28 cellular contexts compared by ENCODE assay signal in the genomic region with DNA sequence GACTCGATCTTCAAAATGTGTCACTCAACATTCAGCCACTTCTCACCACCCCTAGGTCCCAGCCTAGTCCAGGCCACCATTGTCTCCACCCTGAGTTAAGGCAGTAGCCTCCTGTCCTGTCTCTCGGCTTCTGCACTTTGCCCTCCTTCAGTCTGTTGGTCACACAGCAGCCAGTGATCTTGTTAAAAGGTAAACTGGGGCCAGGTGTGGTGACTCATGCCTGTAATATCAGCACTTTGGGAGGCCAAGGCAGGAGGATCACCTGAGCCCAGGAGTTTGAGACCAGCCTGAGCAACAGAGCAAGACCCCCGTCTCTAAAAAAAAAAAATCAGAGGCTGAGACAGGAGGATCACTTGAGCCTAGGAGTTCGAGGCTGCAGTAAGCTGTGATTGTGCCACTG.
"Had no signal": no experiment of that assay in that cellular context is flagged by ENCODE, and none has a peak within 500 bp of the region (broad histone marks: within the 10 kb centered on the region; RNA-seq: fewer than 3 reads in every experiment).

No MANE protein-coding gene starts in this region.

- ATAC-seq: activated CD8-positive, alpha-beta T cell treated with anti-CD3 and anti-CD28 coated beads, Interleukin-2, amount 10 ng/mL, durations not matched to agents 7 days and 5 days; activated naive CD4-positive, alpha-beta T cell treated with anti-CD3 and anti-CD28 coated beads, Interleukin-2, amount 50 U/mL, for 72 hours; activated naive CD8-positive, alpha-beta T cell treated with anti-CD3 and anti-CD28 coated beads, Interleukin-2, amount 50 U/mL, for 24 hours; body of pancreas; Right ventricle myocardium inferior; T-cell had no signal

- FAIRE-seq: bronchial epithelial cell had no signal

- DNase-seq: activated CD4-positive, alpha-beta T cell treated with anti-CD3 and anti-CD28 coated beads for 48 hours; activated CD4-positive, alpha-beta T cell treated with anti-CD3 and anti-CD28 coated beads, Interleukin-2, amount 50 U/mL, for 4 hours; activated CD8-positive, alpha-beta memory T cell treated with anti-CD3 and anti-CD28 coated beads, Interleukin-2, amount 50 U/mL, for 48 hours; activated CD8-positive, alpha-beta T cell treated with anti-CD3 and anti-CD28 coated beads, Interleukin-2, amount 10 ng/mL, durations not matched to agents 7 days and 5 days; activated effector memory CD4-positive, alpha-beta T cell treated with anti-CD3 and anti-CD28 coated beads, Interleukin-2, amount 50 U/mL, for 16 hours; activated naive CD4-positive, alpha-beta T cell treated with Interleukin-2 at 50 U/mL for 16 hours; activated naive CD8-positive, alpha-beta T cell treated with anti-CD3 and anti-CD28 coated beads, Interleukin-2, amount 50 U/mL, for 24 hours; activated T-cell treated with anti-CD3 and anti-CD28 coated beads, Interleukin-2, amount 50 U/mL, for 1 hour; amniotic stem cell; body of pancreas; central memory CD4-positive, alpha-beta T cell; KG1; NCI-H1048; NCI-H146; NCI-H1930; NCI-H2171; NCI-H2227 treated with DMSO at 0.1 percent for 48 hours; NCI-H446 treated with DMSO at 0.1 percent for 48 hours; NCI-H526; NCI-H82; RPMI8226; T-cell; WERI-Rb-1 had no signal

- H3K4me1 ChIP-seq: ascending aorta, body of pancreas had no signal

- H3K9me3 ChIP-seq: ascending aorta, body of pancreas had no signal

- H3K27ac ChIP-seq: ascending aorta, body of pancreas, SK-N-MC, WERI-Rb-1 had no signal

- H3K27me3 ChIP-seq: ascending aorta, body of pancreas had no signal

- H3K4me3 ChIP-seq: ascending aorta, body of pancreas, SK-N-MC had no signal
